ENCODE assay signal across 1 cellular context in genomic region chr19:418761-419632, GRCh38.
TF ChIP-seq lines count a peak whose summit lies in the region.

No MANE protein-coding gene starts in this region.

TF ChIP-seq in H1, 55 proteins besides CTCF, POLR2A, EP300 and RAD21:
- TF ChIP-seq POLR2AphosphoS5 (IDR thresholded peaks at IDR 0.05; ENCODE audit: low read depth, low read length) (no peak), MAFK (IDR thresholded peaks at IDR 0.05; ENCODE audit: low read depth, low read length) (no peak), CBX8 (IDR thresholded peaks at IDR 0.05; ENCODE audit: borderline replicate concordance, low read depth, low read length) (no peak), BACH1 (IDR thresholded peaks at IDR 0.05; ENCODE audit: low read length) (no peak), FOSL1 (IDR thresholded peaks at IDR 0.05; ENCODE audit: insufficient read depth, low read depth, low read length) (no peak), CTBP2 (IDR thresholded peaks at IDR 0.05; ENCODE audit: borderline replicate concordance, insufficient read depth, insufficient read length, low read length) (no peak), SIRT6 (IDR thresholded peaks at IDR 0.05; ENCODE audit: low read length) (no peak), SUZ12 (IDR thresholded peaks at IDR 0.05; ENCODE audit: low read length) (no peak), ATF3 (IDR thresholded peaks at IDR 0.05; ENCODE audit: insufficient read depth, low read depth, low read length) (no peak), KDM5A (IDR thresholded peaks at IDR 0.05; ENCODE audit: low read length) (no peak), SP2 (IDR thresholded peaks at IDR 0.05; ENCODE audit: low read length) (no peak)
